1 cellular context compared by ENCODE assay signal in genomic region chr20:49982072-49982345, GRCh38.
TF ChIP-seq lines count a peak whose summit lies in the region.

No MANE protein-coding gene starts in this region.

TF ChIP-seq in HCT116, 20 proteins besides CTCF, POLR2A, EP300 and RAD21 (continued from another document):
- TF ChIP-seq YY1 (IDR thresholded peaks at IDR 0.05; ENCODE audit: extremely low read depth, insufficient replicate concordance, low read depth, low read length) (no peak), EGR1 (IDR thresholded peaks at IDR 0.05; ENCODE audit: low read depth) (no peak), SIN3A (IDR thresholded peaks at IDR 0.05; ENCODE audit: low read depth) (no peak)
- TF ChIP-seq, protein P1, sequence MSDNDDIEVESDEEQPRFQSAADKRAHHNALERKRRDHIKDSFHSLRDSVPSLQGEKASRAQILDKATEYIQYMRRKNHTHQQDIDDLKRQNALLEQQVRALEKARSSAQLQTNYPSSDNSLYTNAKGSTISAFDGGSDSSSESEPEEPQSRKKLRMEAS (IDR thresholded peaks at IDR 0.05): no peak
